Comparison of ENCODE assay signal across 28 cellular contexts in genomic region chr12:122124370-122124769, GRCh38. TPM values are rescaled to one million over a fixed set of nuclear protein-coding genes. Genes with fewer than 3 reads are reported as not detected.
A peak's percentile ranks its signal among the peaks of the same experiment; 100 is the strongest.
DNase-seq lines count a peak whose midpoint lies in the region; ATAC-seq and TF ChIP-seq lines count a peak whose summit lies in the region.
"Had no signal": no experiment of that assay in that cellular context is flagged by ENCODE, and none has a peak within 500 bp of the region (broad histone marks: within the 10 kb centered on the region; RNA-seq: fewer than 3 reads in every experiment).

No MANE protein-coding gene starts in this region.

- no peaks in the 10 kb centered on the region for H3K36me3 Mint-ChIP-seq in activated CD8-positive, alpha-beta T cell treated with anti-CD3 and anti-CD28 coated beads for 36 hours (ENCODE audit: low read depth)

- no peak for ATAC-seq in Right ventricle myocardium superior (ENCODE audit: poor library complexity)
- no peak for ATAC-seq in Right ventricle myocardium inferior
- ATAC-seq in mucosa of descending colon, result peak; percentile 7
- no peak for ATAC-seq in activated CD8-positive, alpha-beta T cell treated with anti-CD3 and anti-CD28 coated beads for 36 hours

- peaks cover 10% of the 10 kb centered on the region for H3K36me3 ChIP-seq in mucosa of descending colon (ENCODE audit: low read depth)
- peaks cover 6 to 30% (median 23%) of the 10 kb centered on the region in 6 donors for H3K36me3 ChIP-seq in spleen

- H3K27me3 ChIP-seq in spleen (replicated peaks in 1 of 7), result no peaks in the 10 kb centered on the region

- peaks cover 42% of the 10 kb centered on the region for H3K4me1 Mint-ChIP-seq in activated CD8-positive, alpha-beta T cell treated with anti-CD3 and anti-CD28 coated beads for 36 hours (ENCODE audit: low read depth)

- no peak for TF ChIP-seq POLR2A in spleen (IDR thresholded peaks at IDR 0.05)

- DNase-seq in Right ventricle myocardium superior (peak; percentile 13), Right ventricle myocardium inferior (ENCODE audit: missing footprints) (no peak), mucosa of descending colon (peak in 2 of 3 donors; percentile 37 to 59), spleen (peak; percentile 22), NCI-H187 (lab: John Stamatoyannopoulos, UW) (no peak), HK-2 (ENCODE audit: unreplicated experiment) (no peak)
- DNase-seq in activated CD8-positive, alpha-beta T cell treated with anti-CD3 and anti-CD28 coated beads for 36 hours, result no peak
- DNase-seq: ACHN, Calu3, DMS153, GM23248, IMR-90, NCI-H1105, NCI-H146, NCI-H2029 treated with DMSO at 0.1 percent for 48 hours, NCI-H226, NCI-H524 treated with DMSO at 0.1 percent for 48 hours, NCI-H82, SHP77 had no signal

- H3K4me3 ChIP-seq in mucosa of descending colon, result no peak overlapping the region
- no peak overlapping the region for H3K4me3 ChIP-seq in spleen
- H3K4me3 ChIP-seq: GM23248, HAP-1 had no signal

- no peaks in the 10 kb centered on the region for H3K9me3 Mint-ChIP-seq in activated CD8-positive, alpha-beta T cell treated with anti-CD3 and anti-CD28 coated beads for 36 hours
- H3K9me3 Mint-ChIP-seq: CD8-positive, alpha-beta memory T cell had no signal

- intact Hi-C loops in Right ventricle myocardium superior (cut with DNase I) (loop anchor here (10.0 kb wide), 1 partner anchor 200 kb away; no protein-coding TSS in a partner anchor), Right ventricle myocardium inferior (cut with DNase I) (loop anchor here (5.0 to 10.0 kb wide), 2 partner anchors 170 to 207 kb away; partner anchors contain the start of gene CFAP251), mucosa of descending colon (cut with DNase I, micrococcal nuclease) (loop anchor here in 1 of 2 donors (5.0 kb wide), 1 partner anchor 72 kb away; no protein-coding TSS in a partner anchor), spleen (cut with DNase I; ENCODE audit: low total_unique reads) (no loop called here)
- intact Hi-C loops in activated CD8-positive, alpha-beta T cell treated with anti-CD3 and anti-CD28 coated beads for 36 hours (cut with micrococcal nuclease), result loop anchor here (5.0 kb wide), 1 partner anchor 42 kb away; no protein-coding TSS in a partner anchor

- WGBS in spleen, 5 donors, result 82 to 93% (median 86%) methylated on average over 6 to 13 of the region's 14 CpGs

- POLR2A ChIA-PET in activated CD8-positive, alpha-beta T cell treated with anti-CD3 and anti-CD28 coated beads for 36 hours (lab: Charles Lee), result interaction anchor here (1.0 to 2.4 kb wide), 3 partner anchors 8 to 81 kb away, joined by 3 to 9 read pairs (median 3); no protein-coding TSS in a partner anchor

- CTCF ChIA-PET in activated CD8-positive, alpha-beta T cell treated with anti-CD3 and anti-CD28 coated beads for 36 hours (lab: Charles Lee), result interaction anchor here (0.7 to 4.7 kb wide), 16 partner anchors 8 to 96 kb away, joined by 3 to 103 read pairs (median 7); no protein-coding TSS in a partner anchor

- H3K27ac ChIP-seq in VCaP, result peak overlapping the region; percentile 46; the same call in 1 of the 2 replicates
- H3K27ac ChIP-seq in spleen, result no peak overlapping the region
- H3K27ac ChIP-seq: 22Rv1, C4-2B, GM23248, KMS-11 had no signal

- H3K27ac Mint-ChIP-seq in activated CD8-positive, alpha-beta T cell treated with anti-CD3 and anti-CD28 coated beads for 36 hours, result no peak overlapping the region

- H3K9me3 ChIP-seq in mucosa of descending colon, result no peaks in the 10 kb centered on the region
- H3K9me3 ChIP-seq in spleen, result no peaks in the 10 kb centered on the region
- H3K9me3 ChIP-seq: HAP-1 had no signal

- no peak for TF ChIP-seq CTCF in VCaP (conservative IDR thresholded peaks at IDR 0.05)
- TF ChIP-seq CTCF in mucosa of descending colon (IDR thresholded peaks at IDR 0.05), result no peak
- no peak for TF ChIP-seq CTCF in spleen (IDR thresholded peaks at IDR 0.05 in 8 of 11, conservative IDR thresholded peaks at IDR 0.05 in 3 of 11)
- TF ChIP-seq CTCF in activated CD8-positive, alpha-beta T cell treated with anti-CD3 and anti-CD28 coated beads for 36 hours (IDR thresholded peaks at IDR 0.05), result no peak

- no peaks in the 10 kb centered on the region for H3K27me3 Mint-ChIP-seq in activated CD8-positive, alpha-beta T cell treated with anti-CD3 and anti-CD28 coated beads for 36 hours
- H3K27me3 Mint-ChIP-seq: CD8-positive, alpha-beta memory T cell had no signal

- peaks cover 48% of the 10 kb centered on the region for H3K4me1 ChIP-seq in mucosa of descending colon (ENCODE audit: low read depth)
- H3K4me1 ChIP-seq in spleen, result peaks cover 6 to 73% (median 36%) of the 10 kb centered on the region in 6 donors

- H3K4me3 Mint-ChIP-seq in activated CD8-positive, alpha-beta T cell treated with anti-CD3 and anti-CD28 coated beads for 36 hours, result no peak overlapping the region
- H3K4me3 Mint-ChIP-seq: CD8-positive, alpha-beta memory T cell had no signal

RNA-seq across cellular contexts. Expression of gene MLXIP, which starts 45.8 kb away (rescaled TPM):
- total RNA-seq in Right ventricle myocardium superior (22.6 TPM), Right ventricle myocardium inferior (25.7 TPM), mucosa of descending colon (100 to 1,000 TPM; 194 to 230 (median 201) TPM), spleen (10 to 100 TPM; 56.1 to 97.1 (median 79.7) TPM)
- 10 to 100 TPM in 2 of 3 donors, 1 to 10 TPM in 1; 7.8 to 28.3 (median 11.5) TPM for polyA plus RNA-seq in spleen
- total RNA-seq in activated CD8-positive, alpha-beta T cell treated with anti-CD3 and anti-CD28 coated beads for 36 hours, result 10 to 100 TPM; 26.0 to 28.7 TPM

RNA-seq across cellular contexts. Expression of gene IL31, which starts 49.7 kb away (rescaled TPM):
- total RNA-seq in Right ventricle myocardium superior, result not detected
- not detected for total RNA-seq in Right ventricle myocardium inferior
- total RNA-seq in mucosa of descending colon, result not detected
- total RNA-seq in spleen, result not detected
- not detected for polyA plus RNA-seq in spleen
- total RNA-seq in activated CD8-positive, alpha-beta T cell treated with anti-CD3 and anti-CD28 coated beads for 36 hours, result not detected
- total RNA-seq: Calu3, G401, GM23248, HT1080, IMR-90, OCI-LY7 had no signal
- polyA plus RNA-seq: CD8-positive, alpha-beta memory T cell; GM23248; IMR-90 had no signal

RNA-seq across cellular contexts. Expression of gene LRRC43, which starts 58.6 kb away (rescaled TPM):
- 0.81 TPM for total RNA-seq in Right ventricle myocardium superior
- total RNA-seq in Right ventricle myocardium inferior, result 0.70 TPM
- under 1 TPM in 2 of 3 donors, not detected in 1; 0.19 to 0.51 TPM for total RNA-seq in mucosa of descending colon
- 1 to 10 TPM in 3 of 7 donors, under 1 TPM in 4; 0.37 to 5.2 (median 0.95) TPM for total RNA-seq in spleen
- under 1 TPM; 0.13 to 0.24 (median 0.20) TPM for polyA plus RNA-seq in spleen
- total RNA-seq in activated CD8-positive, alpha-beta T cell treated with anti-CD3 and anti-CD28 coated beads for 36 hours, result not detected
- total RNA-seq: Calu3, G401, HT1080, OCI-LY7 had no signal

Comparison
In these comparisons a context has a peak if more than half of its experiments do, and no peak if none do; other contexts are left out.
1. DNase-seq: peak in Right ventricle myocardium superior (single experiment), mucosa of descending colon (2 of 3) and spleen (single experiment); none in Right ventricle myocardium inferior (single experiment), NCI-H187 (0 of 2), HK-2 (single experiment) and activated CD8-positive, alpha-beta T cell treated with anti-CD3 and anti-CD28 coated beads for 36 hours (single experiment).